Comparison of ENCODE assay signal across 2 cellular contexts in the genomic region with DNA sequence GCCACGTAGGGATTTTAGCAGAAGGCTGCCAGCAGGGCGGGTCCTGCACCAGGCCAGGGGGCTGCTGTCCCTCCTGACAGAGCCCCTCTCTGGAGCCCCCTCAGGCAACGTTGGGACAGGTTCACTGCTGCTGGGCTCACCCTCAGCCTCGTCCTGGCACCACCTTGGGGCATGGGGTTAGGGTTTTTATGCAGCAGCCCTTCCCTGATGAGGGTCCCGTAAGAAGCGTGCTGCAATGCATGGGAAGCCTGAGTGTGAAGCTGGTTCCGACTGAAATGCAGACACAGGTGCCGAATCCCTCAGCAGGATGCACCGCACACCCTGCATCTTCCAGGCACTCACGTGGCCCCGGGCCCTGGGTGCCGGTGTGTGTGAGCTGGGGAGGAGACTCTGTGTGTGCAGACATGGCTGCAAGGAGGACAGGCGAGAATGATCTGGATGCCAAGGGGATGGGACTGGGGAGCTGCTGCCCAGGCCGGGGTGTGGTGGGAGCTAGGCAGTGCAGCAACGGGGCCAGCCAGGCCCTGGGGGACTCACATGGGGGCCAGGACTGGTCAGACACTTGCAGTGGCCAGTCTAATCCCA.
TF ChIP-seq lines count a peak whose summit lies in the region.

No MANE protein-coding gene starts in this region.

TF ChIP-seq in H1, 55 proteins besides CTCF, POLR2A, EP300 and RAD21 (continued from another document):
- no peak for TF ChIP-seq JUN (IDR thresholded peaks at IDR 0.05; ENCODE audit: low read depth, low read length)
- TF ChIP-seq TAF1 (IDR thresholded peaks at IDR 0.05; ENCODE audit: low read depth, low read length), result no peak
- TF ChIP-seq POLR2AphosphoS5 (IDR thresholded peaks at IDR 0.05; ENCODE audit: low read depth, low read length), result no peak
- TF ChIP-seq ZNF274 (IDR thresholded peaks at IDR 0.05; ENCODE audit: borderline replicate concordance, extremely low read depth, low read length), result no peak
- TF ChIP-seq HDAC6 (IDR thresholded peaks at IDR 0.05; ENCODE audit: low read depth, low read length), result no peak
- TF ChIP-seq SP4 (IDR thresholded peaks at IDR 0.05; ENCODE audit: low read length), result no peak
- TF ChIP-seq YY1 (IDR thresholded peaks at IDR 0.05; ENCODE audit: low read depth, low read length), result no peak
- no peak for TF ChIP-seq KDM1A (IDR thresholded peaks at IDR 0.05; ENCODE audit: borderline replicate concordance, low read length)
- TF ChIP-seq NANOG (IDR thresholded peaks at IDR 0.05; ENCODE audit: insufficient read depth, low read depth, low read length, poor library complexity, severe bottlenecking), result no peak
- TF ChIP-seq, protein P1, sequence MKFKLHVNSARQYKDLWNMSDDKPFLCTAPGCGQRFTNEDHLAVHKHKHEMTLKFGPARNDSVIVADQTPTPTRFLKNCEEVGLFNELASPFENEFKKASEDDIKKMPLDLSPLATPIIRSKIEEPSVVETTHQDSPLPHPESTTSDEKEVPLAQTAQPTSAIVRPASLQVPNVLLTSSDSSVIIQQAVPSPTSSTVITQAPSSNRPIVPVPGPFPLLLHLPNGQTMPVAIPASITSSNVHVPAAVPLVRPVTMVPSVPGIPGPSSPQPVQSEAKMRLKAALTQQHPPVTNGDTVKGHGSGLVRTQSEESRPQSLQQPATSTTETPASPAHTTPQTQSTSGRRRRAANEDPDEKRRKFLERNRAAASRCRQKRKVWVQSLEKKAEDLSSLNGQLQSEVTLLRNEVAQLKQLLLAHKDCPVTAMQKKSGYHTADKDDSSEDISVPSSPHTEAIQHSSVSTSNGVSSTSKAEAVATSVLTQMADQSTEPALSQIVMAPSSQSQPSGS (IDR thresholded peaks at IDR 0.05; ENCODE audit: low read length), result no peak
TF ChIP-seq in H1: peak in this region for 0.

TF ChIP-seq in SK-N-SH treated with all-trans-retinoic acid at 6 μM for 48 hours, 23 proteins besides CTCF, POLR2A, EP300 and RAD21 (continued from another document):
- TF ChIP-seq, protein P2, sequence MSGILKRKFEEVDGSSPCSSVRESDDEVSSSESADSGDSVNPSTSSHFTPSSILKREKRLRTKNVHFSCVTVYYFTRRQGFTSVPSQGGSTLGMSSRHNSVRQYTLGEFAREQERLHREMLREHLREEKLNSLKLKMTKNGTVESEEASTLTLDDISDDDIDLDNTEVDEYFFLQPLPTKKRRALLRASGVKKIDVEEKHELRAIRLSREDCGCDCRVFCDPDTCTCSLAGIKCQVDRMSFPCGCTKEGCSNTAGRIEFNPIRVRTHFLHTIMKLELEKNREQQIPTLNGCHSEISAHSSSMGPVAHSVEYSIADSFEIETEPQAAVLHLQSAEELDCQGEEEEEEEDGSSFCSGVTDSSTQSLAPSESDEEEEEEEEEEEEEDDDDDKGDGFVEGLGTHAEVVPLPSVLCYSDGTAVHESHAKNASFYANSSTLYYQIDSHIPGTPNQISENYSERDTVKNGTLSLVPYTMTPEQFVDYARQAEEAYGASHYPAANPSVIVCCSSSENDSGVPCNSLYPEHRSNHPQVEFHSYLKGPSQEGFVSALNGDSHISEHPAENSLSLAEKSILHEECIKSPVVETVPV (CRISPR knock-in tag; IDR thresholded peaks at IDR 0.05), result no peak
- TF ChIP-seq SNAI2 (CRISPR knock-in tag; IDR thresholded peaks at IDR 0.05), result no peak
- no peak for TF ChIP-seq ARNTL (CRISPR knock-in tag; IDR thresholded peaks at IDR 0.05; ENCODE audit: borderline replicate concordance, low read depth)
- TF ChIP-seq GLIS3 (CRISPR knock-in tag; IDR thresholded peaks at IDR 0.05), result no peak
- TF ChIP-seq ISL1 (CRISPR knock-in tag; IDR thresholded peaks at IDR 0.05), result no peak
- TF ChIP-seq, protein P3, sequence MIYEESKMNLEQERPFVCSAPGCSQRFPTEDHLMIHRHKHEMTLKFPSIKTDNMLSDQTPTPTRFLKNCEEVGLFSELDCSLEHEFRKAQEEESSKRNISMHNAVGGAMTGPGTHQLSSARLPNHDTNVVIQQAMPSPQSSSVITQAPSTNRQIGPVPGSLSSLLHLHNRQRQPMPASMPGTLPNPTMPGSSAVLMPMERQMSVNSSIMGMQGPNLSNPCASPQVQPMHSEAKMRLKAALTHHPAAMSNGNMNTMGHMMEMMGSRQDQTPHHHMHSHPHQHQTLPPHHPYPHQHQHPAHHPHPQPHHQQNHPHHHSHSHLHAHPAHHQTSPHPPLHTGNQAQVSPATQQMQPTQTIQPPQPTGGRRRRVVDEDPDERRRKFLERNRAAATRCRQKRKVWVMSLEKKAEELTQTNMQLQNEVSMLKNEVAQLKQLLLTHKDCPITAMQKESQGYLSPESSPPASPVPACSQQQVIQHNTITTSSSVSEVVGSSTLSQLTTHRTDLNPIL (CRISPR knock-in tag; IDR thresholded peaks at IDR 0.05; ENCODE audit: low read depth), result no peak
